In the genomic region with DNA sequence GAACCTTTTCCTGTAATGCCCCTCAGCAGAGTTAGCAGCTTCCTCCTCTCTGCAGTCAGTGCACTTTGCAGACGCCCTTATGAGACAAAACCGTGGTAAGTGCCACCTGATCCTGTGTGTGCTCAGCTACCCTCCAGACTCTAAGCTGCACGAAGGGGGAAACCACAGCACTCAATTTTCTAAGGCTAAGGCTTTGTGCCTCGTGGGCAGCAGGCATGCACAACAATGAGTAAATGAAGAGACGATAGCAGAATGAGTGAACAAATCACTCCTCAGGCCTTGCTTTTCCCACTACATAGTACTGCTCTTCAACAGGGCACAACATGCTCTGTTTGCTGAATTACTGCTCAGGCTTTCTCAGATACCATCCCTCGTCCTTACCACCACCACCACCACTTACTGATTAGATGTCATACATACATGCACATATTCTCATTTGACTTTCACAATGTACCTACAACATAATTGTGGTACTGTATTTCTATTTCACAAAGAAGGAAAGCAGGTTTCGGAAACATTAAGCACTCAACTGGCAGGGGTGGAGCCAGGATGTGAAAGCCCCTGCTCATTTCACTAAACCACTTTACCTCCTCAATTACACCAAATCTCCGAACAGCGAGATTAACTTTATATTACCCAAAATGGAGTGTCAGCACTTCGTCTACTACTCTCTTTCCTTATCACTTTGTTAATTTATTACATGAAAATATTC, we compare ENCODE assay signal across 8 cellular contexts.
DNase-seq lines count a peak whose midpoint lies in the region; ATAC-seq, FAIRE-seq and TF ChIP-seq lines count a peak whose summit lies in the region.

No MANE protein-coding gene starts in this region.

- peak overlapping the region; percentile 7 to 61 (median 40); a peak in 15 of 22 replicates for H3K27ac ChIP-seq in BLaER1 treated with 17β-estradiol and CSF1 and Interleukin-3, amounts not matched to agents 10 nM and 100 nM
- H3K27ac ChIP-seq in K562 (ENCODE audit: extremely low read depth, low read depth, low read length): peak overlapping the region; percentile 24; the same call in 1 of the 3 replicates

- no peak overlapping the region for H3K4me3 ChIP-seq in BLaER1 treated with 17β-estradiol and CSF1 and Interleukin-3, amounts not matched to agents 10 nM and 100 nM
- no peak overlapping the region for H3K4me3 ChIP-seq in K562

- peak; percentile 42 to 81 (median 60) for DNase-seq in T-cell
- DNase-seq in K562 (ENCODE audit: extremely low read depth in 1 of 4, low spot score in 3 of 4): no peak
- DNase-seq in stimulated activated CD4-positive, alpha-beta T cell treated with anti-CD3 and anti-CD28 coated beads, Interleukin-2, amount 100 ng/mL, for 4 hours (ENCODE audit: low read depth): peak; percentile 34
- no peak for DNase-seq in A172 (ENCODE audit: low spot score)
- no peak for DNase-seq in HUDEP-2 (lab: John Stamatoyannopoulos, UW; ENCODE audit: unreplicated experiment in 76 of 76)

- no peaks in the 10 kb centered on the region for H3K9me3 ChIP-seq in BLaER1 treated with 17β-estradiol and CSF1 and Interleukin-3, amounts not matched to agents 10 nM and 100 nM (replicated peaks in 1 of 11)
- H3K9me3 ChIP-seq in K562 (replicated peaks; ENCODE audit: control insufficient read depth, insufficient read depth, low read depth, low read length): no peaks in the 10 kb centered on the region

- H3K27me3 Mint-ChIP-seq in T-cell: no peaks in the 10 kb centered on the region

- peaks cover 0 to 3% (median 0%) of the 10 kb centered on the region in 3 donors for H3K9me3 Mint-ChIP-seq in T-cell

- H3K79me2 ChIP-seq in K562 (ENCODE audit: control insufficient read depth, insufficient read depth, low read length): no peaks in the 10 kb centered on the region

- H3K4me2 ChIP-seq in BLaER1 treated with 17β-estradiol and CSF1 and Interleukin-3, amounts not matched to agents 10 nM and 100 nM: peak overlapping the region; percentile 44 to 91 (median 65)
- no peak overlapping the region for H3K4me2 ChIP-seq in K562 (ENCODE audit: insufficient read depth, low read length)

- H3K4me3 Mint-ChIP-seq in T-cell: peak overlapping the region; percentile 55 to 71 (median 70)

- ATAC-seq in HG03175 (IDR thresholded peaks at IDR 0.05; ENCODE audit: unreplicated experiment) (peak; percentile 80), T-cell (replicated peaks in 1 of 4) (peak; percentile 94 to 99 (median 98)), K562 (peak; percentile 54)

- no peak for FAIRE-seq in K562 (lab: Jason Lieb, UNC)

- intact Hi-C loops in K562 (cut with micrococcal nuclease): no loop called here

- no TSS peak for BruUV-seq in K562 (replicated peaks; lab: Mats Ljungman, UMichigan)

- peak overlapping the region in 1 of 11 experiments; percentile 12; a peak in 2 of 22 replicates for H3K9ac ChIP-seq in BLaER1 treated with 17β-estradiol and CSF1 and Interleukin-3, amounts not matched to agents 10 nM and 100 nM
- no peak overlapping the region for H3K9ac ChIP-seq in K562 (ENCODE audit: insufficient read depth in 1 of 2, low read depth in 2 of 2, low read length in 2 of 2)

- TF ChIP-seq EP300 in K562 (IDR thresholded peaks at IDR 0.05; ENCODE audit: low read length): no peak

- POLR2A ChIA-PET in T-cell (lab: Charles Lee) (interaction anchor here (0.6 to 2.2 kb wide), 5 partner anchors 12 to 131 kb away, joined by 3 to 10 read pairs (median 3); no protein-coding TSS in a partner anchor), K562 (lab: Yijun Ruan, JAX) (interaction anchor here (1.2 to 1.3 kb wide), 3 partner anchors 10 to 536 kb away, joined by 3 read pairs; partner anchors contain the start of gene UMAD1)

- no peak for TF ChIP-seq CTCF in K562 (IDR thresholded peaks at IDR 0.05 in 2 of 3, conservative IDR thresholded peaks at IDR 0.05 in 1 of 3; ENCODE audit: insufficient read depth in 2 of 3, low read depth in 1 of 3, low read length in 3 of 3)

- TF ChIP-seq POLR2A in GM19193 (IDR thresholded peaks at IDR 0.05; ENCODE audit: extremely low read depth, insufficient read depth, insufficient read length) (peak; percentile 36), K562 (conservative IDR thresholded peaks at IDR 0.05) (no peak)

- no peaks in the 10 kb centered on the region for H4K20me1 ChIP-seq in BLaER1 treated with 17β-estradiol and CSF1 and Interleukin-3, amounts not matched to agents 10 nM and 100 nM
- no peaks in the 10 kb centered on the region for H4K20me1 ChIP-seq in K562 (replicated peaks; ENCODE audit: control insufficient read depth, insufficient read depth, low read length)

- peak overlapping the region; percentile 93 to 96 for H3K27ac Mint-ChIP-seq in T-cell

- no peaks in the 10 kb centered on the region for H3K9me1 ChIP-seq in K562 (ENCODE audit: control insufficient read depth, insufficient read depth, low read length)

- peaks cover 57 to 66% (median 60%) of the 10 kb centered on the region in 3 donors for H3K4me1 Mint-ChIP-seq in T-cell

- no peak for TF ChIP-seq RAD21 in K562 (CRISPR knock-in tag; conservative IDR thresholded peaks at IDR 0.05 in 1 of 2, IDR thresholded peaks at IDR 0.05 in 1 of 2)

- H3K36me3 Mint-ChIP-seq in T-cell: no peaks in the 10 kb centered on the region

- H3K4me1 ChIP-seq in BLaER1 treated with 17β-estradiol and CSF1 and Interleukin-3, amounts not matched to agents 10 nM and 100 nM: peaks cover 32 to 82% (median 47%) of the 10 kb centered on the region in 10 experiments
- H3K4me1 ChIP-seq in K562 (replicated peaks in 1 of 2; ENCODE audit: control insufficient read depth in 2 of 2, insufficient read depth in 2 of 2, low read length in 2 of 2): peaks cover 0 to 22% of the 10 kb centered on the region in 2 experiments; a peak in 4 of 5 replicates

- H2AFZ ChIP-seq in K562 (ENCODE audit: low read depth, low read length): peak overlapping the region; percentile 47; the same call in 1 of the 2 replicates

- no peaks in the 10 kb centered on the region for H3K27me3 ChIP-seq in BLaER1 treated with 17β-estradiol and CSF1 and Interleukin-3, amounts not matched to agents 10 nM and 100 nM
- no peaks in the 10 kb centered on the region for H3K27me3 ChIP-seq in K562 (ENCODE audit: control insufficient read depth in 2 of 2, insufficient read depth in 2 of 2, low read length in 2 of 2)

- CTCF ChIA-PET in T-cell (lab: Charles Lee) (interaction anchor here (1.0 to 2.2 kb wide), 3 partner anchors 14 to 42 kb away, joined by 3 to 6 read pairs (median 3); no protein-coding TSS in a partner anchor), K562 (lab: Yijun Ruan, JAX; ENCODE audit: low intra/inter-chr PET ratio) (interaction anchor here (0.6 kb wide), 1 partner anchor 9 kb away, joined by 3 read pairs; no protein-coding TSS in a partner anchor)

- H3K36me3 ChIP-seq in BLaER1 treated with 17β-estradiol and CSF1 and Interleukin-3, amounts not matched to agents 10 nM and 100 nM: no peaks in the 10 kb centered on the region
- no peaks in the 10 kb centered on the region for H3K36me3 ChIP-seq in K562 (ENCODE audit: control insufficient read depth, insufficient read depth, low read length)

- 60% methylated on average over 10 of the region's 10 CpGs for WGBS in K562 (ENCODE audit: insufficient coverage, low coverage, missing lambda C conversion rate)

- in situ Hi-C loops in K562 (cut with MboI): no loop called here

TF ChIP-seq in K562, 482 proteins besides CTCF, POLR2A, EP300 and RAD21 (continues in another document):
- TF ChIP-seq ZNF232 (CRISPR knock-in tag; IDR thresholded peaks at IDR 0.05) (no peak), RFX1 (IDR thresholded peaks at IDR 0.05) (no peak), TFE3 (CRISPR knock-in tag; IDR thresholded peaks at IDR 0.05) (no peak)
- TF ChIP-seq, protein P1, sequence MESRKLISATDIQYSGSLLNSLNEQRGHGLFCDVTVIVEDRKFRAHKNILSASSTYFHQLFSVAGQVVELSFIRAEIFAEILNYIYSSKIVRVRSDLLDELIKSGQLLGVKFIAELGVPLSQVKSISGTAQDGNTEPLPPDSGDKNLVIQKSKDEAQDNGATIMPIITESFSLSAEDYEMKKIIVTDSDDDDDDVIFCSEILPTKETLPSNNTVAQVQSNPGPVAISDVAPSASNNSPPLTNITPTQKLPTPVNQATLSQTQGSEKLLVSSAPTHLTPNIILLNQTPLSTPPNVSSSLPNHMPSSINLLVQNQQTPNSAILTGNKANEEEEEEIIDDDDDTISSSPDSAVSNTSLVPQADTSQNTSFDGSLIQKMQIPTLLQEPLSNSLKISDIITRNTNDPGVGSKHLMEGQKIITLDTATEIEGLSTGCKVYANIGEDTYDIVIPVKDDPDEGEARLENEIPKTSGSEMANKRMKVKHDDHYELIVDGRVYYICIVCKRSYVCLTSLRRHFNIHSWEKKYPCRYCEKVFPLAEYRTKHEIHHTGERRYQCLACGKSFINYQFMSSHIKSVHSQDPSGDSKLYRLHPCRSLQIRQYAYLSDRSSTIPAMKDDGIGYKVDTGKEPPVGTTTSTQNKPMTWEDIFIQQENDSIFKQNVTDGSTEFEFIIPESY (CRISPR knock-in tag; IDR thresholded peaks at IDR 0.05): no peak
- TF ChIP-seq, protein P2, sequence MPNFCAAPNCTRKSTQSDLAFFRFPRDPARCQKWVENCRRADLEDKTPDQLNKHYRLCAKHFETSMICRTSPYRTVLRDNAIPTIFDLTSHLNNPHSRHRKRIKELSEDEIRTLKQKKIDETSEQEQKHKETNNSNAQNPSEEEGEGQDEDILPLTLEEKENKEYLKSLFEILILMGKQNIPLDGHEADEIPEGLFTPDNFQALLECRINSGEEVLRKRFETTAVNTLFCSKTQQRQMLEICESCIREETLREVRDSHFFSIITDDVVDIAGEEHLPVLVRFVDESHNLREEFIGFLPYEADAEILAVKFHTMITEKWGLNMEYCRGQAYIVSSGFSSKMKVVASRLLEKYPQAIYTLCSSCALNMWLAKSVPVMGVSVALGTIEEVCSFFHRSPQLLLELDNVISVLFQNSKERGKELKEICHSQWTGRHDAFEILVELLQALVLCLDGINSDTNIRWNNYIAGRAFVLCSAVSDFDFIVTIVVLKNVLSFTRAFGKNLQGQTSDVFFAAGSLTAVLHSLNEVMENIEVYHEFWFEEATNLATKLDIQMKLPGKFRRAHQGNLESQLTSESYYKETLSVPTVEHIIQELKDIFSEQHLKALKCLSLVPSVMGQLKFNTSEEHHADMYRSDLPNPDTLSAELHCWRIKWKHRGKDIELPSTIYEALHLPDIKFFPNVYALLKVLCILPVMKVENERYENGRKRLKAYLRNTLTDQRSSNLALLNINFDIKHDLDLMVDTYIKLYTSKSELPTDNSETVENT (CRISPR knock-in tag; IDR thresholded peaks at IDR 0.05): no peak

Comparison
In these comparisons a context has a peak if more than half of its experiments do, and no peak if none do; other contexts are left out.
1. DNase-seq: peak in T-cell (34 of 34) and stimulated activated CD4-positive, alpha-beta T cell treated with anti-CD3 and anti-CD28 coated beads, Interleukin-2, amount 100 ng/mL, for 4 hours (single experiment); none in K562 (0 of 4), A172 (single experiment) and HUDEP-2 (0 of 76).
2. Peak in every context shown above with its lines, with median percentiles within 50 percentile points of each other: ATAC-seq.